Comparison of ENCODE assay signal across 32 cellular contexts in genomic region chr6:169227116-169227515, GRCh38. TPM values are rescaled to one million over a fixed set of nuclear protein-coding genes. Genes with fewer than 3 reads are reported as not detected.
"Had no signal": no experiment of that assay in that cellular context is flagged by ENCODE, and none has a peak within 500 bp of the region (broad histone marks: within the 10 kb centered on the region; RNA-seq: fewer than 3 reads in every experiment).

No MANE protein-coding gene starts in this region.

- H3K9me3 ChIP-seq: ascending aorta, Peyer's patch, SK-N-SH had no signal

- H3K27ac Mint-ChIP-seq: activated CD4-positive, alpha-beta T cell treated with anti-CD3 and anti-CD28 coated beads, Interleukin-2, amount 10 ng/mL, durations not matched to agents 24 days and 14 days; activated CD8-positive, alpha-beta T cell treated with anti-CD3 and anti-CD28 coated beads, Interleukin-2, amount 10 ng/mL, durations not matched to agents 7 days and 5 days; activated naive CD4-positive, alpha-beta T cell treated with anti-CD3 and anti-CD28 coated beads, Interleukin-2, amount 50 U/mL, for 24 hours; activated naive CD8-positive, alpha-beta T cell treated with anti-CD3 and anti-CD28 coated beads, Interleukin-2, amount 10 ng/mL, durations not matched to agents 7 days and 5 days; activated T-cell treated with anti-CD3 and anti-CD28 coated beads, Interleukin-2, amount 50 U/mL, for 24 hours; activated T-helper 2 cell treated with anti-CD3 and anti-CD28 coated beads, Interferon-gamma antibody, Interleukin-2, Interleukin-4, amounts not matched to agents 10 μg/mL and 5 μg/mL and 100 μg/mL, durations not matched to agents 14 hours and 24 hours and 36 hours; T-helper 1 cell treated with Interleukin-12 subunit alpha and Interleukin-12 subunit beta and Interleukin-4 antibody, amounts not matched to agents 30 μg/mL and 1 μg/mL, for 36 hours; T-helper 2 cell treated with Interferon-gamma antibody and Interleukin-4, amounts not matched to agents 5 μg/mL and 100 μg/mL, for 36 hours had no signal

- H3K4me3 ChIP-seq: ascending aorta, cardiac muscle cell, Peyer's patch, SJSA1 had no signal

- H3K4me1 Mint-ChIP-seq: activated CD4-positive, alpha-beta T cell treated with anti-CD3 and anti-CD28 coated beads, Interleukin-2, amount 10 ng/mL, durations not matched to agents 24 days and 14 days; activated naive CD4-positive, alpha-beta T cell treated with anti-CD3 and anti-CD28 coated beads, Interleukin-2, amount 50 U/mL, for 24 hours; activated naive CD8-positive, alpha-beta T cell treated with anti-CD3 and anti-CD28 coated beads, Interleukin-2, amount 10 ng/mL, durations not matched to agents 7 days and 5 days; central memory CD8-positive, alpha-beta T cell had no signal

- H3K36me3 ChIP-seq: cardiac muscle cell, Peyer's patch, SJSA1 had no signal

- H3K4me3 Mint-ChIP-seq: activated CD4-positive, alpha-beta T cell treated with anti-CD3 and anti-CD28 coated beads, Interleukin-2, amount 10 ng/mL, durations not matched to agents 24 days and 14 days; activated CD8-positive, alpha-beta T cell treated with anti-CD3 and anti-CD28 coated beads, Interleukin-2, amount 10 ng/mL, durations not matched to agents 7 days and 5 days; activated naive CD4-positive, alpha-beta T cell treated with anti-CD3 and anti-CD28 coated beads, Interleukin-2, amount 50 U/mL, for 24 hours; activated naive CD8-positive, alpha-beta T cell treated with anti-CD3 and anti-CD28 coated beads, Interleukin-2, amount 10 ng/mL, durations not matched to agents 7 days and 5 days; activated T-cell treated with anti-CD3 and anti-CD28 coated beads, Interleukin-2, amount 50 U/mL, for 24 hours; central memory CD8-positive, alpha-beta T cell; T-helper 1 cell treated with Interleukin-12 subunit alpha and Interleukin-12 subunit beta and Interleukin-4 antibody, amounts not matched to agents 30 μg/mL and 1 μg/mL, for 36 hours; T-helper 2 cell treated with Interferon-gamma antibody and Interleukin-4, amounts not matched to agents 5 μg/mL and 100 μg/mL, for 36 hours had no signal

- H3K4me1 ChIP-seq: Peyer's patch had no signal

- H3K27ac ChIP-seq: cardiac muscle cell, Peyer's patch, SJSA1 had no signal

- H3K9ac ChIP-seq: SK-N-SH had no signal

- FAIRE-seq: TTC549 had no signal

- ATAC-seq: activated CD8-positive, alpha-beta T cell treated with anti-CD3 and anti-CD28 coated beads, Interleukin-2, amount 10 ng/mL, durations not matched to agents 7 days and 5 days; PC-3 had no signal

- H3K9me3 Mint-ChIP-seq: activated CD4-positive, alpha-beta T cell treated with anti-CD3 and anti-CD28 coated beads, Interleukin-2, amount 10 ng/mL, durations not matched to agents 24 days and 14 days; activated naive CD4-positive, alpha-beta T cell treated with anti-CD3 and anti-CD28 coated beads, Interleukin-2, amount 50 U/mL, for 24 hours; activated T-cell treated with anti-CD3 and anti-CD28 coated beads, Interleukin-2, amount 50 U/mL, for 24 hours; activated T-helper 2 cell treated with anti-CD3 and anti-CD28 coated beads, Interferon-gamma antibody, Interleukin-2, Interleukin-4, amounts not matched to agents 10 μg/mL and 5 μg/mL and 100 μg/mL, durations not matched to agents 14 hours and 24 hours and 36 hours; central memory CD8-positive, alpha-beta T cell; T-helper 1 cell treated with Interleukin-12 subunit alpha and Interleukin-12 subunit beta and Interleukin-4 antibody, amounts not matched to agents 30 μg/mL and 1 μg/mL, for 36 hours; T-helper 2 cell treated with Interferon-gamma antibody and Interleukin-4, amounts not matched to agents 5 μg/mL and 100 μg/mL, for 36 hours had no signal

- H3K27me3 ChIP-seq: ascending aorta, cardiac muscle cell, Peyer's patch, SJSA1 had no signal

- H3K36me3 Mint-ChIP-seq: activated naive CD4-positive, alpha-beta T cell treated with anti-CD3 and anti-CD28 coated beads, Interleukin-2, amount 50 U/mL, for 24 hours; activated naive CD8-positive, alpha-beta T cell treated with anti-CD3 and anti-CD28 coated beads, Interleukin-2, amount 10 ng/mL, durations not matched to agents 7 days and 5 days had no signal

- H3K27me3 Mint-ChIP-seq: activated CD4-positive, alpha-beta T cell treated with anti-CD3 and anti-CD28 coated beads, Interleukin-2, amount 10 ng/mL, durations not matched to agents 24 days and 14 days; activated naive CD8-positive, alpha-beta T cell treated with anti-CD3 and anti-CD28 coated beads, Interleukin-2, amount 10 ng/mL, durations not matched to agents 7 days and 5 days had no signal

- DNase-seq: activated CD4-positive, alpha-beta T cell treated with anti-CD3 and anti-CD28 coated beads, Interleukin-2, amount 10 ng/mL, durations not matched to agents 24 days and 14 days; activated CD4-positive, alpha-beta T cell treated with anti-CD3 and anti-CD28 coated beads, Interleukin-2, amount 50 U/mL, for 48 hours; activated CD8-positive, alpha-beta T cell treated with anti-CD3 and anti-CD28 coated beads, Interleukin-2, amount 10 ng/mL, durations not matched to agents 7 days and 5 days; activated gamma-delta T cell; activated naive CD4-positive, alpha-beta T cell treated with Interleukin-2 at 50 U/mL for 16 hours; activated naive CD8-positive, alpha-beta T cell treated with anti-CD3 and anti-CD28 coated beads, Interleukin-2, amount 10 ng/mL, durations not matched to agents 7 days and 5 days; activated T-cell treated with anti-CD3 and anti-CD28 coated beads, Interleukin-2, amount 50 U/mL, for 24 hours; amygdala; Karpas-422; KBM-7; NCI-H1105; NCI-H1417 treated with DMSO at 0.1 percent for 48 hours; NCI-H1930; NCI-H2081 treated with DMSO at 0.1 percent for 48 hours; NCI-H345; NCI-H524 treated with DMSO at 0.1 percent for 48 hours; PC-3; Peyer's patch; RPMI8226; SHP77 treated with DMSO at 0.1 percent for 48 hours; SK-N-SH had no signal

- H3K4me2 ChIP-seq: SK-N-SH had no signal

RNA-seq across cellular contexts. Expression of gene THBS2, which starts 26.5 kb away (rescaled TPM):
- total RNA-seq: activated CD4-positive, alpha-beta T cell treated with anti-CD3 and anti-CD28 coated beads, Interleukin-2, amount 10 ng/mL, durations not matched to agents 24 days and 14 days; activated CD8-positive, alpha-beta T cell treated with anti-CD3 and anti-CD28 coated beads, Interleukin-2, amount 10 ng/mL, durations not matched to agents 7 days and 5 days; activated naive CD8-positive, alpha-beta T cell treated with anti-CD3 and anti-CD28 coated beads, Interleukin-2, amount 10 ng/mL, durations not matched to agents 7 days and 5 days; activated T-helper 2 cell treated with anti-CD3 and anti-CD28 coated beads, Interferon-gamma antibody, Interleukin-2, Interleukin-4, amounts not matched to agents 10 μg/mL and 5 μg/mL and 100 μg/mL, durations not matched to agents 14 hours and 24 hours and 36 hours; MCF 10A; NCI-H460; PC-3; SJSA1 had no signal
